21 cellular contexts compared by ENCODE assay signal in the genomic region with DNA sequence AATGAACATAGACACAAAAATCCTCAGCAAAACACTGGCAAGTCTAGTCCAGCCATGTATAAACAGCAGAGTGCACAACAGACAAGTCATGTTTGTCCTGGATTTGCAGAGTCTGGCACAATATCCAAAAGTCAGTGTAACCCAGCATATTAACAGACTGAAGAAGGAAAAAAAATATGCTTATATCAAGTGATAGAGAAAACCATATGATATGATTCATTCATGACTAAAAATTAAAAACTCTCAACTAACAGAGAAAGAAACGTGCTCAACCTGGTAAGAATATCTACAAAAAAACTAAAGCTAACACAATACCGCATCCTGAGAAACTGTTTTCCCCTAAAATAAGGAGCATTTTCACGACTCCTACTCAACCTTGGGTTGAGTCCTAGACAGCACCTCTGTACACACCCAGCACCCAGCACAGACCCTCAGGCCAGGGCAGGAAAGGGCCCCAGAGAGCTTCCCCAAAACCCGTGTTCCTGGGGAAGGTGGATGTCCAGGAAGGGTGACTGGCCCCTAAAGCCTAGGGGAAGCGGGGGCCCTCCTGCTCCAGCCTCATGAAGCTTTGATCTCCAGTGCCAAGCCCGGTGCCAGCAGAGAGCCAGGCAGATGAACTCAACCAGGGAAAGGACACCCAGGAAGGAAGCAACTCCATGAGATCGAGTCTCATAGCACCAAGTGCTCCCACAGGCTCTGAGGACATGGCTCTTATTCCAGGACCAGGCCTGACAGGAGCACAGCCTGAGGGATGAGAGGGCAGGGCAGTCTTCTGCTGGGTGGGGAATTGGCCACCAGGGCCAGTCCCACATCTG. TPM values are rescaled to one million over a fixed set of nuclear protein-coding genes. Genes with fewer than 3 reads are reported as not detected.
DNase-seq lines count a peak whose midpoint lies in the region; ATAC-seq and TF ChIP-seq lines count a peak whose summit lies in the region.
"Had no signal": no experiment of that assay in that cellular context is flagged by ENCODE, and none has a peak within 500 bp of the region (broad histone marks: within the 10 kb centered on the region; RNA-seq: fewer than 3 reads in every experiment).

No MANE protein-coding gene starts in this region.

- no peaks in the 10 kb centered on the region for H3K36me3 ChIP-seq in osteoblast (ENCODE audit: insufficient read depth, low read length)
- H3K36me3 ChIP-seq in MM.1S (replicated peaks; ENCODE audit: insufficient read depth, low read length): no peaks in the 10 kb centered on the region
- H3K36me3 ChIP-seq in BE2C: no peaks in the 10 kb centered on the region

- POLR2A ChIA-PET in AG04450 (lab: Yijun Ruan, JAX): interaction anchor here (1.0 kb wide), 1 partner anchor 317 kb away, joined by 3 read pairs; the partner anchor contains the start of gene HNRNPH1

- H3K4me3 ChIP-seq in AG04450 (ENCODE audit: low read depth, low read length) (no peak overlapping the region), coronary artery (no peak overlapping the region), osteoblast (ENCODE audit: insufficient read depth, low read length) (no peak overlapping the region), MM.1S (ENCODE audit: low read length) (no peak overlapping the region), BE2C (ENCODE audit: low read depth, low read length) (no peak overlapping the region)

- H4K20me1 ChIP-seq in osteoblast (ENCODE audit: insufficient read depth, low read length) (peaks cover 5% of the 10 kb centered on the region), MM.1S (ENCODE audit: insufficient read depth, low read length) (no peaks in the 10 kb centered on the region)

- H3K4me1 Mint-ChIP-seq in HFFc6 (ENCODE audit: low read depth): peaks cover 61% of the 10 kb centered on the region
- H3K4me1 Mint-ChIP-seq: CD4-positive, CD25-positive, alpha-beta regulatory T cell; naive B cell had no signal

- H3K9me3 Mint-ChIP-seq in HFFc6: peaks cover 5% of the 10 kb centered on the region; the same call in 1 of the 2 replicates

- TF ChIP-seq CTCF in AG04450 (IDR thresholded peaks at IDR 0.05; ENCODE audit: low read depth, low read length) (no peak), HFFc6 (IDR thresholded peaks at IDR 0.05) (no peak), coronary artery (IDR thresholded peaks at IDR 0.05) (no peak), osteoblast (IDR thresholded peaks at IDR 0.05; ENCODE audit: extremely low read depth, low read depth, low read length) (no peak), MM.1S (IDR thresholded peaks at IDR 0.05; ENCODE audit: low read length) (no peak), BE2C (IDR thresholded peaks at IDR 0.05; ENCODE audit: low read depth, low read length) (no peak)

- H3K9me3 ChIP-seq in AG04450 (ENCODE audit: control insufficient read depth, insufficient read depth, low read length) (peaks cover 7% of the 10 kb centered on the region; the same call in 1 of the 2 replicates), osteoblast (ENCODE audit: low read depth, low read length) (no peaks in the 10 kb centered on the region), MM.1S (replicated peaks; ENCODE audit: insufficient read depth, low read length) (no peaks in the 10 kb centered on the region), BE2C (no peaks in the 10 kb centered on the region)

- no peak overlapping the region for H3K9ac ChIP-seq in MM.1S (ENCODE audit: low read length)

- peak overlapping the region; percentile 90 for H3K27ac Mint-ChIP-seq in HFFc6
- H3K27ac Mint-ChIP-seq: activated naive CD4-positive, alpha-beta T cell treated with anti-CD3 and anti-CD28 coated beads, Interleukin-2, amount 50 U/mL, for 72 hours; activated T-cell treated with anti-CD3 and anti-CD28 coated beads, Interleukin-2, amount 50 U/mL, for 72 hours; CD4-positive, CD25-positive, alpha-beta regulatory T cell had no signal

- H3K36me3 Mint-ChIP-seq in HFFc6 (ENCODE audit: low read depth): peaks cover 16% of the 10 kb centered on the region
- H3K36me3 Mint-ChIP-seq: CD4-positive, CD25-positive, alpha-beta regulatory T cell had no signal

- no peaks in the 10 kb centered on the region for H3F3A ChIP-seq in MM.1S (ENCODE audit: insufficient read depth, low read length)

- H3K4me1 ChIP-seq in osteoblast (ENCODE audit: insufficient read depth, low read length) (peaks cover 52% of the 10 kb centered on the region), MM.1S (ENCODE audit: low read length) (no peaks in the 10 kb centered on the region), BE2C (no peaks in the 10 kb centered on the region)

- H3K27ac ChIP-seq in AG04450 (ENCODE audit: low read depth, low read length): peak overlapping the region; percentile 61
- H3K27ac ChIP-seq in coronary artery: peak overlapping the region; percentile 10 to 42
- H3K27ac ChIP-seq in osteoblast (ENCODE audit: low read depth, low read length): peak overlapping the region; percentile 99
- no peak overlapping the region for H3K27ac ChIP-seq in MM.1S (ENCODE audit: low read length)

- H3K79me2 ChIP-seq in osteoblast (ENCODE audit: insufficient read depth, low read length): peaks cover 89% of the 10 kb centered on the region
- H3K79me2 ChIP-seq in MM.1S (ENCODE audit: low read length): no peaks in the 10 kb centered on the region

- CTCF ChIA-PET in AG04450 (lab: Charles Lee): interaction anchor here (0.6 kb wide), 1 partner anchor 7 kb away, joined by 3 read pairs; no protein-coding TSS in a partner anchor

- H3K27me3 ChIP-seq in AG04450 (ENCODE audit: control insufficient read depth, insufficient read depth, low read length): no peaks in the 10 kb centered on the region
- no peaks in the 10 kb centered on the region for H3K27me3 ChIP-seq in osteoblast (ENCODE audit: insufficient read depth, low read length)
- peaks cover 2% of the 10 kb centered on the region; the same call in 1 of the 2 replicates for H3K27me3 ChIP-seq in MM.1S (replicated peaks; ENCODE audit: insufficient read depth, low read length)
- no peaks in the 10 kb centered on the region for H3K27me3 ChIP-seq in BE2C

- H2AFZ ChIP-seq in osteoblast (ENCODE audit: low read length) (no peak overlapping the region), MM.1S (ENCODE audit: low read length) (no peak overlapping the region)

- DNase-seq in AG04450 (ENCODE audit: low read depth, low spot score): no peak
- no peak for DNase-seq in HFFc6
- DNase-seq in coronary artery (ENCODE audit: low spot score): peak; percentile 43
- peak; percentile 80 for DNase-seq in osteoblast (ENCODE audit: insufficient read length, low spot score, missing footprints)
- no peak for DNase-seq in NCI-H774 (lab: John Stamatoyannopoulos, UW)
- DNase-seq in MM.1S: no peak
- DNase-seq in BE2C: no peak
- DNase-seq: ACHN; activated CD4-positive, alpha-beta T cell treated with anti-CD3 and anti-CD28 coated beads for 48 hours; activated T-cell treated with anti-CD3 and anti-CD28 coated beads, Interleukin-2, amount 50 U/mL, for 72 hours; CD4-positive, CD25-positive, alpha-beta regulatory T cell; effector CD4-positive, alpha-beta T cell; Karpas-422; naive B cell; NCI-H1105 treated with DMSO at 0.1 percent for 48 hours; NCI-H2029 treated with DMSO at 0.1 percent for 48 hours; NCI-H446 treated with DMSO at 0.1 percent for 48 hours; stimulated activated CD8-positive, alpha-beta memory T cell treated with anti-CD3 and anti-CD28 coated beads, Interleukin-4, amount 100 ng/mL, for 48 hours; T-helper 2 cell had no signal

- H3K27me3 Mint-ChIP-seq in HFFc6 (ENCODE audit: insufficient read depth): no peaks in the 10 kb centered on the region
- H3K27me3 Mint-ChIP-seq: CD4-positive, CD25-positive, alpha-beta regulatory T cell had no signal

- peak overlapping the region; percentile 53 for H3K4me3 Mint-ChIP-seq in HFFc6
- H3K4me3 Mint-ChIP-seq: activated T-cell treated with anti-CD3 and anti-CD28 coated beads, Interleukin-2, amount 50 U/mL, for 72 hours; CD4-positive, CD25-positive, alpha-beta regulatory T cell; naive B cell had no signal

- ATAC-seq in HG03378 (IDR thresholded peaks at IDR 0.05; ENCODE audit: unreplicated experiment): no peak
- ATAC-seq: activated naive CD4-positive, alpha-beta T cell treated with anti-CD3 and anti-CD28 coated beads, Interleukin-2, amount 50 U/mL, for 72 hours; activated T-cell treated with anti-CD3 and anti-CD28 coated beads, Interleukin-2, amount 50 U/mL, for 72 hours had no signal

- no peaks in the 10 kb centered on the region for H3K9me2 ChIP-seq in MM.1S (replicated peaks; ENCODE audit: insufficient read depth, low read length)

- H3K4me2 ChIP-seq in osteoblast (ENCODE audit: insufficient read depth, low read length) (peak overlapping the region; percentile 43), MM.1S (ENCODE audit: low read depth, low read length) (no peak overlapping the region)

RNA-seq across cellular contexts. Expression of gene ADAMTS2, which starts 38.9 kb away (rescaled TPM):
- 22.6 and 25.8 TPM in 2 replicates for polyA plus RNA-seq in AG04450 (2011; rRNA removed)
- polyA minus RNA-seq in AG04450 (2011; rRNA and poly(A)+ RNA removed): 29.3 and 33.0 TPM in 2 replicates
- 10 to 100 TPM; 31.5 to 38.4 (median 34.1) TPM for total RNA-seq in HFFc6 (2021; fragmentation: NEBNext Ultra II Directional; extraction: Animal tissue kit (Norgen Biotek cat#: 25700))
- total RNA-seq in osteoblast: 144 and 203 TPM in 2 replicates
- polyA plus RNA-seq in BE2C (2012; ENCODE audit: insufficient read depth, insufficient read length, low read depth): 0.49 TPM
- total RNA-seq: activated naive CD4-positive, alpha-beta T cell treated with anti-CD3 and anti-CD28 coated beads, Interleukin-2, amount 50 U/mL, for 72 hours; activated T-cell treated with anti-CD3 and anti-CD28 coated beads, Interleukin-2, amount 50 U/mL, for 72 hours; CD4-positive, CD25-positive, alpha-beta regulatory T cell had no signal

Comparison
In these comparisons a context has a peak if more than half of its experiments do, and no peak if none do; other contexts are left out.
1. DNase-seq: peak in coronary artery (single experiment) and osteoblast (single experiment); none in AG04450 (single experiment), HFFc6 (single experiment), NCI-H774 (single experiment), MM.1S (single experiment) and BE2C (single experiment).